38 cellular contexts compared by ENCODE assay signal in the genomic region with DNA sequence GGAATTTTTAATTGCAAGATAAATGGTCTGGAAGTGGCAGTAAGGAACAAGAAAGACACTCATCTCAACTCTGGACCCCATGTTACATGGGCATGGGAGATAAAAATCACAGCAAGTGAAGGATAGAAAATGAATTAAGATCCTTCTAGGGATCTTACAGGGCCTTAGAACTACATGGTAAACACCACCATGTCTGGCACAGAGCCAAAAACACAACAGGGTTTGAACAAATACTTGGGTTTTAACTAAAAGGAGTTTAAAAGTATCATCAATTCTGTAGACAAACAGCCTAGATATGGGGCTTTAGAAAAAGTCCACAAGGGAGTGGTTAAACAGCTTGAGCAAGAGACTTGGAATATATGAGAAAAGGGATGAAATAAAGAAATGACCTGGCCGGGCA.
"Had no signal": no experiment of that assay in that cellular context is flagged by ENCODE, and none has a peak within 500 bp of the region (broad histone marks: within the 10 kb centered on the region; RNA-seq: fewer than 3 reads in every experiment).

No MANE protein-coding gene starts in this region.

- H3K27ac ChIP-seq: Peyer's patch, SJSA1, VCaP had no signal

- H3K27ac Mint-ChIP-seq: activated B cell treated with CpG ODN at 0.5 μM for 24 hours; activated CD4-positive, alpha-beta memory T cell treated with anti-CD3 and anti-CD28 coated beads for 36 hours; activated naive CD4-positive, alpha-beta T cell treated with anti-CD3 and anti-CD28 coated beads, Interleukin-2, amount 10 ng/mL, durations not matched to agents 7 days and 5 days; activated naive CD8-positive, alpha-beta T cell; activated naive CD8-positive, alpha-beta T cell treated with anti-CD3 and anti-CD28 coated beads, Interleukin-2, amount 50 U/mL, for 24 hours; activated T-helper 1 cell treated with anti-CD3 and anti-CD28 coated beads, Interleukin-12 subunit alpha, Interleukin-12 subunit beta, Interleukin-2, Interleukin-4 antibody, amounts not matched to agents 30 ng/mL and 10 ng/mL and 1 ng/mL, durations not matched to agents 14 hours and 24 hours and 36 hours; brain had no signal

- H3K9me3 Mint-ChIP-seq: activated B cell treated with CpG ODN at 0.5 μM for 24 hours; activated CD4-positive, alpha-beta memory T cell treated with anti-CD3 and anti-CD28 coated beads for 36 hours; activated T-cell treated with anti-CD3 and anti-CD28 coated beads, Interleukin-2, amount 50 U/mL, for 4 hours; activated T-helper 1 cell treated with anti-CD3 and anti-CD28 coated beads, Interleukin-12 subunit alpha, Interleukin-12 subunit beta, Interleukin-2, Interleukin-4 antibody, amounts not matched to agents 30 ng/mL and 10 ng/mL and 1 ng/mL, durations not matched to agents 14 hours and 24 hours and 36 hours had no signal

- H3K4me1 ChIP-seq: Peyer's patch had no signal

- ATAC-seq: activated naive CD8-positive, alpha-beta T cell treated with anti-CD3 and anti-CD28 coated beads, Interleukin-2, amount 50 U/mL, for 24 hours; activated T-cell treated with anti-CD3 and anti-CD28 coated beads, Interleukin-2, amount 50 U/mL, for 4 hours; PC-3 had no signal

- H3K4me1 Mint-ChIP-seq: activated B cell treated with CpG ODN at 0.5 μM for 24 hours; activated naive CD4-positive, alpha-beta T cell treated with anti-CD3 and anti-CD28 coated beads, Interleukin-2, amount 10 ng/mL, durations not matched to agents 7 days and 5 days; activated naive CD8-positive, alpha-beta T cell treated with anti-CD3 and anti-CD28 coated beads, Interleukin-2, amount 50 U/mL, for 24 hours had no signal

- H3K9me3 ChIP-seq: MG63, Peyer's patch, SJSA1 had no signal

- H3K36me3 Mint-ChIP-seq: brain had no signal

- H3K27me3 Mint-ChIP-seq: activated B cell treated with CpG ODN at 0.5 μM for 24 hours; activated CD4-positive, alpha-beta memory T cell treated with anti-CD3 and anti-CD28 coated beads for 36 hours; activated naive CD4-positive, alpha-beta T cell treated with anti-CD3 and anti-CD28 coated beads, Interleukin-2, amount 10 ng/mL, durations not matched to agents 7 days and 5 days; activated naive CD8-positive, alpha-beta T cell; activated naive CD8-positive, alpha-beta T cell treated with anti-CD3 and anti-CD28 coated beads, Interleukin-2, amount 50 U/mL, for 24 hours; brain had no signal

- H3K4me3 Mint-ChIP-seq: activated B cell treated with CpG ODN at 0.5 μM for 24 hours; activated CD4-positive, alpha-beta memory T cell treated with anti-CD3 and anti-CD28 coated beads for 36 hours; activated naive CD4-positive, alpha-beta T cell treated with anti-CD3 and anti-CD28 coated beads, Interleukin-2, amount 10 ng/mL, durations not matched to agents 7 days and 5 days; activated naive CD8-positive, alpha-beta T cell; activated naive CD8-positive, alpha-beta T cell treated with anti-CD3 and anti-CD28 coated beads, Interleukin-2, amount 50 U/mL, for 24 hours; activated T-cell treated with anti-CD3 and anti-CD28 coated beads, Interleukin-2, amount 50 U/mL, for 4 hours; activated T-helper 1 cell treated with anti-CD3 and anti-CD28 coated beads, Interleukin-12 subunit alpha, Interleukin-12 subunit beta, Interleukin-2, Interleukin-4 antibody, amounts not matched to agents 30 ng/mL and 10 ng/mL and 1 ng/mL, durations not matched to agents 14 hours and 24 hours and 36 hours; brain had no signal

- H3K36me3 ChIP-seq: MG63, Peyer's patch, SJSA1 had no signal

- DNase-seq: activated B cell treated with CpG ODN at 0.5 μM for 24 hours; activated CD4-positive, alpha-beta memory T cell treated with anti-CD3 and anti-CD28 coated beads for 36 hours; activated CD4-positive, alpha-beta T cell treated with anti-CD3 and anti-CD28 coated beads for 4 hours; activated CD4-positive, alpha-beta T cell treated with anti-CD3 and anti-CD28 coated beads, Interleukin-2, amount 50 U/mL, for 1 hour; activated CD4-positive, CD25-positive, alpha-beta regulatory T cell treated with anti-CD3 and anti-CD28 coated beads, Interleukin-2, amount 50 U/mL, for 72 hours; activated CD8-positive, alpha-beta memory T cell treated with anti-CD3 and anti-CD28 coated beads, Interleukin-2, amount 50 U/mL, for 4 hours; activated effector memory CD4-positive, alpha-beta T cell treated with Interleukin-2 at 50 U/mL for 16 hours; activated naive CD4-positive, alpha-beta T cell treated with anti-CD3 and anti-CD28 coated beads, Interleukin-2, amount 10 ng/mL, durations not matched to agents 7 days and 5 days; activated naive CD8-positive, alpha-beta T cell treated with anti-CD3 and anti-CD28 coated beads, Interleukin-2, amount 50 U/mL, for 24 hours; activated T-cell treated with anti-CD3 and anti-CD28 coated beads for 4 hours; activated T-cell treated with anti-CD3 and anti-CD28 coated beads, Interleukin-2, amount 50 U/mL, for 4 hours; anterior cingulate cortex; caudate nucleus; cerebellar nuclear complex; Kasumi-1; MG63; NCI-H1048; NCI-H1105 treated with DMSO at 0.1 percent for 48 hours; NCI-H1436; NCI-H1694; NCI-H1930; NCI-H226; NCI-H446 treated with DMSO at 0.1 percent for 48 hours; NCI-H524; NK-92 treated with Interleukin-12 subunit alpha and Interleukin-12 subunit beta, amount 100 ng/mL, for 24 hours; PC-3; Peyer's patch; RPMI8226; SHP77 treated with DMSO at 0.1 percent for 48 hours; SW 1271; T-helper 1 cell; T-helper 2 cell; T-helper 9 cell had no signal

- H3K4me3 ChIP-seq: MG63, Peyer's patch, SJSA1 had no signal
